In the genomic region with DNA sequence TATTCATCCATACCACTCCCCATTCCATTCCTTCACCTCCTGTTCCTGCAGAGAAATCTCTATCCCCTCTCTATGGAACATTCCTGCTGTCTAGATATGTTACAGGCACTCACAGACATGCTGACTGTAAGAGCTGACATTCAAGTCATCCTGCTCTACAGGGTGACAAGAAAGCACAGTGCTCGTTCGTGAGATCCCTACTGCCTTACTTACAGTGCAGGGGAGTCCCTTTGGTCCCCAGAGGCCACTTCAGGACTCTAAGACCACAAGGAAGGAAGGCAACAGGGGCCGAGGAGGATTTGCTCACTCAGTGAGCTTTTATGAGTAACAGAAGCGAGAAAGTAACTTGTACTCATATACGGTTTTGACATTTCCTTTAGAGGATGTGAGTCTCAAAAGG, we compare ENCODE assay signal across 16 cellular contexts.
DNase-seq lines count a peak whose midpoint lies in the region; ATAC-seq, FAIRE-seq and TF ChIP-seq lines count a peak whose summit lies in the region.
"Had no signal": no experiment of that assay in that cellular context is flagged by ENCODE, and none has a peak within 500 bp of the region (broad histone marks: within the 10 kb centered on the region; RNA-seq: fewer than 3 reads in every experiment).

No MANE protein-coding gene starts in this region.

- DNase-seq in GM18507 (ENCODE audit: extremely low spot score, insufficient read length, low read depth), result no peak
- peak; percentile 11 for DNase-seq in GM20000 (ENCODE audit: low spot score)
- no peak for DNase-seq in EL
- no peak for DNase-seq in NCI-H526 (lab: John Stamatoyannopoulos, UW)
- no peak for DNase-seq in GM12891 (ENCODE audit: insufficient read length, low spot score)
- DNase-seq in coronary artery (ENCODE audit: low spot score), result no peak
- DNase-seq: activated naive CD8-positive, alpha-beta T cell treated with anti-CD3 and anti-CD28 coated beads, Interleukin-2, amount 10 ng/mL, durations not matched to agents 7 days and 5 days; mesendoderm; NCI-H146; NCI-H82; ovary had no signal

- no peak overlapping the region for H3K4me3 ChIP-seq in coronary artery
- H3K4me3 ChIP-seq: ovary, SJSA1, vagina had no signal

- no peak overlapping the region for H3K27ac ChIP-seq in coronary artery
- H3K27ac ChIP-seq: ovary, SJSA1, vagina had no signal

- FAIRE-seq in GM18507 (lab: Jason Lieb, UNC), result peak; percentile 54
- FAIRE-seq in GM12891 (lab: Jason Lieb, UNC), result no peak

- ATAC-seq in HG02938 (IDR thresholded peaks at IDR 0.05; ENCODE audit: unreplicated experiment), result peak; percentile 90
- ATAC-seq in HG03565 (IDR thresholded peaks at IDR 0.05; ENCODE audit: unreplicated experiment), result peak; percentile 88
- ATAC-seq: HCT116 had no signal

- no peak for TF ChIP-seq POLR2A in GM12891 (IDR thresholded peaks at IDR 0.05; ENCODE audit: low read depth, low read length)

- TF ChIP-seq CTCF in GM20000 (IDR thresholded peaks at IDR 0.05; ENCODE audit: extremely low read depth, missing control alignments) (no peak), coronary artery (IDR thresholded peaks at IDR 0.05) (no peak)

TF ChIP-seq in GM12891, 5 proteins besides CTCF, POLR2A, EP300 and RAD21:
- no peak for TF ChIP-seq POLR2AphosphoS5 (IDR thresholded peaks at IDR 0.05; ENCODE audit: low read depth, low read length)
- no peak for TF ChIP-seq PAX5 (IDR thresholded peaks at IDR 0.05; ENCODE audit: insufficient read depth, low read length, severe bottlenecking)
- TF ChIP-seq TAF1 (IDR thresholded peaks at IDR 0.05; ENCODE audit: low read depth, low read length), result no peak
- TF ChIP-seq POU2F2 (IDR thresholded peaks at IDR 0.05; ENCODE audit: low read depth, low read length), result no peak
- no peak for TF ChIP-seq SPI1 (IDR thresholded peaks at IDR 0.05; ENCODE audit: low read depth, low read length)
